Comparison of ENCODE assay signal across 2 cellular contexts in the genomic region with DNA sequence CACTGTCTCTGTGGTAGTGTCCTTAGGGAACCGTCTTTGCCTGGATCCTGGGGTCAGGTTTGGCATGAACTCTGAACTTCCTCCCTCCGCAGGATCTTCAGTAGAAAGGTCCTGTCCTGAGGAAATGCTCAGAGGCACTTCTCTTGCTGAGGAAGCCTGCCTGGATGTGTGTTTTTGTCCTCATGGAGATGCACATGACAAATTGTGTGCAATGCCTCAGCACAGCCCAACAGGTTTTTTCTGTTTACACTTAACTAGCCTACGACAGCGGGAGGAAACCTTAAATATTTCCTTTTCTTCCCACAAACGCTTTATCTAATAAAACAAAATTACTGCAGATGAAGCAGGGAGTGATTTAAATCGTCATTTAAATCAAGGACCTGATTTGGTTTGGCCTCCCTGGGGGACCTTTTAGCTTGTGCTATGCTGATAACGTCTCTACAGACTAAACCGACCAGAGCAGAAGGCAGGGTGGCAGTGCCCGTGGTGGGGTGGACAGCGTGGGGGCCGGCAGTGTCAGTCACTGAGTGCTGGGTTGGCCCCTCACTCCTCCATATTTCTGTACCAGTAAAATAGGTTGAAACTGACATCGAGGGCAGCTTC.
TF ChIP-seq lines count a peak whose summit lies in the region.

No MANE protein-coding gene starts in this region.

TF ChIP-seq in IMR-90, 13 proteins besides CTCF, POLR2A, EP300 and RAD21:
- TF ChIP-seq, protein P1, sequence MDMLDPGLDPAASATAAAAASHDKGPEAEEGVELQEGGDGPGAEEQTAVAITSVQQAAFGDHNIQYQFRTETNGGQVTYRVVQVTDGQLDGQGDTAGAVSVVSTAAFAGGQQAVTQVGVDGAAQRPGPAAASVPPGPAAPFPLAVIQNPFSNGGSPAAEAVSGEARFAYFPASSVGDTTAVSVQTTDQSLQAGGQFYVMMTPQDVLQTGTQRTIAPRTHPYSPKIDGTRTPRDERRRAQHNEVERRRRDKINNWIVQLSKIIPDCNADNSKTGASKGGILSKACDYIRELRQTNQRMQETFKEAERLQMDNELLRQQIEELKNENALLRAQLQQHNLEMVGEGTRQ (IDR thresholded peaks at IDR 0.05; ENCODE audit: low read depth, low read length) = no peak
- TF ChIP-seq MXI1 (IDR thresholded peaks at IDR 0.05; ENCODE audit: borderline replicate concordance, low read depth, low read length) (0 out of 2 replicates have a peak, but pooled peaks have one; percentile 29), BHLHE40 (IDR thresholded peaks at IDR 0.05; ENCODE audit: low read depth, low read length) (0 out of 2 replicates have a peak, but pooled peaks have one; percentile 30)

TF ChIP-seq in K562, 482 proteins besides CTCF, POLR2A, EP300 and RAD21:
- TF ChIP-seq KDM1A (IDR thresholded peaks at IDR 0.05) (peak; percentile 6 to 35; a peak in 1 of 4 replicates), FIP1L1 (IDR thresholded peaks at IDR 0.05; ENCODE audit: low read depth, low read length, poor library complexity, severe bottlenecking) (no peak), SP1 (CRISPR knock-in tag; IDR thresholded peaks at IDR 0.05) (no peak), SPI1 (IDR thresholded peaks at IDR 0.05; ENCODE audit: borderline replicate concordance, low read depth, low read length) (peak; percentile 25; the same call in 1 of the 2 replicates)
